31 cellular contexts compared by ENCODE assay signal in genomic region chr20:61757-62156, GRCh38. TPM values are rescaled to one million over a fixed set of nuclear protein-coding genes. Genes with fewer than 3 reads are reported as not detected.
"Had no signal": no experiment of that assay in that cellular context is flagged by ENCODE, and none has a peak within 500 bp of the region (broad histone marks: within the 10 kb centered on the region; RNA-seq: fewer than 3 reads in every experiment).

No MANE protein-coding gene starts in this region.

- ATAC-seq: activated T-helper 17 cell treated with anti-CD3 and anti-CD28 coated beads, Interleukin-2, amount 50 U/mL, for 72 hours; Panc1; SK-N-SH treated with all-trans-retinoic acid at 6 μM for 48 hours; T-helper 17 cell had no signal

- H3K27ac Mint-ChIP-seq: activated B cell treated with CpG ODN at 0.5 μM for 24 hours; activated CD4-positive, alpha-beta memory T cell treated with anti-CD3 and anti-CD28 coated beads for 36 hours; activated CD4-positive, alpha-beta T cell treated with anti-CD3 and anti-CD28 coated beads, Interleukin-2, amount 10 ng/mL, durations not matched to agents 7 days and 5 days; activated naive CD4-positive, alpha-beta T cell treated with anti-CD3 and anti-CD28 coated beads for 36 hours; activated naive CD8-positive, alpha-beta T cell; activated T-helper 17 cell treated with anti-CD3 and anti-CD28 coated beads, Interleukin-2, amount 50 U/mL, for 72 hours; T-helper 17 cell had no signal

- H3K9me3 ChIP-seq: breast epithelium had no signal

- H3K4me3 ChIP-seq: breast epithelium, SJSA1 had no signal

- H3K4me1 ChIP-seq: breast epithelium had no signal

- H3K27ac ChIP-seq: breast epithelium, SJSA1 had no signal

- H3K9me3 Mint-ChIP-seq: activated B cell treated with CpG ODN at 0.5 μM for 24 hours; activated CD4-positive, alpha-beta memory T cell treated with anti-CD3 and anti-CD28 coated beads for 36 hours; activated CD4-positive, alpha-beta T cell treated with anti-CD3 and anti-CD28 coated beads, Interleukin-2, amount 10 ng/mL, durations not matched to agents 7 days and 5 days; activated naive CD4-positive, alpha-beta T cell treated with anti-CD3 and anti-CD28 coated beads for 36 hours; activated T-helper 17 cell treated with anti-CD3 and anti-CD28 coated beads, Interleukin-2, amount 50 U/mL, for 72 hours had no signal

- H3K4me1 Mint-ChIP-seq: activated B cell treated with CpG ODN at 0.5 μM for 24 hours; activated CD4-positive, alpha-beta T cell treated with anti-CD3 and anti-CD28 coated beads, Interleukin-2, amount 10 ng/mL, durations not matched to agents 7 days and 5 days; activated T-helper 17 cell treated with anti-CD3 and anti-CD28 coated beads, Interleukin-2, amount 50 U/mL, for 72 hours; T-helper 17 cell had no signal

- H3K27me3 ChIP-seq: SJSA1 had no signal

- H3K4me3 Mint-ChIP-seq: activated B cell treated with CpG ODN at 0.5 μM for 24 hours; activated CD4-positive, alpha-beta memory T cell treated with anti-CD3 and anti-CD28 coated beads for 36 hours; activated CD4-positive, alpha-beta T cell treated with anti-CD3 and anti-CD28 coated beads, Interleukin-2, amount 10 ng/mL, durations not matched to agents 7 days and 5 days; activated naive CD4-positive, alpha-beta T cell treated with anti-CD3 and anti-CD28 coated beads for 36 hours; activated naive CD8-positive, alpha-beta T cell; activated T-helper 17 cell treated with anti-CD3 and anti-CD28 coated beads, Interleukin-2, amount 50 U/mL, for 72 hours; T-helper 17 cell had no signal

- H3K27me3 Mint-ChIP-seq: activated B cell treated with CpG ODN at 0.5 μM for 24 hours; activated CD4-positive, alpha-beta memory T cell treated with anti-CD3 and anti-CD28 coated beads for 36 hours; activated CD4-positive, alpha-beta T cell treated with anti-CD3 and anti-CD28 coated beads, Interleukin-2, amount 10 ng/mL, durations not matched to agents 7 days and 5 days; activated naive CD8-positive, alpha-beta T cell; activated T-helper 17 cell treated with anti-CD3 and anti-CD28 coated beads, Interleukin-2, amount 50 U/mL, for 72 hours; T-helper 17 cell had no signal

- DNase-seq: activated B cell treated with CpG ODN at 0.5 μM for 24 hours; activated CD4-positive, alpha-beta memory T cell treated with anti-CD3 and anti-CD28 coated beads for 36 hours; activated CD4-positive, alpha-beta T cell treated with anti-CD3 and anti-CD28 coated beads, Interleukin-2, amount 10 ng/mL, durations not matched to agents 7 days and 5 days; activated CD8-positive, alpha-beta memory T cell treated with anti-CD3 and anti-CD28 coated beads for 24 hours; activated gamma-delta T cell; activated naive CD4-positive, alpha-beta T cell treated with anti-CD3 and anti-CD28 coated beads for 36 hours; activated T-cell treated with anti-CD3 and anti-CD28 coated beads, Interleukin-2, amount 50 U/mL, for 48 hours; caudate nucleus; Kasumi-1; KBM-7; NCI-H1048; NCI-H1417; NCI-H1694; NCI-H2029; NCI-H2107; NCI-H2171 treated with DMSO at 0.1 percent for 48 hours; NCI-H226; NCI-H510A; NCI-H526 treated with DMSO at 0.1 percent for 48 hours; NCI-H82; OCI-M1; SHP77; T-helper 17 cell; T-helper 9 cell had no signal

- H3K36me3 Mint-ChIP-seq: activated CD4-positive, alpha-beta memory T cell treated with anti-CD3 and anti-CD28 coated beads for 36 hours; activated naive CD8-positive, alpha-beta T cell had no signal

- H3K36me3 ChIP-seq: breast epithelium, SJSA1 had no signal

RNA-seq across cellular contexts. Expression of gene DEFB125, which starts 25.7 kb away (rescaled TPM):
- total RNA-seq: activated B cell treated with CpG ODN at 0.5 μM for 24 hours; activated CD4-positive, alpha-beta memory T cell treated with anti-CD3 and anti-CD28 coated beads for 36 hours; activated CD4-positive, alpha-beta T cell treated with anti-CD3 and anti-CD28 coated beads, Interleukin-2, amount 10 ng/mL, durations not matched to agents 7 days and 5 days; activated naive CD4-positive, alpha-beta T cell treated with anti-CD3 and anti-CD28 coated beads for 36 hours; activated T-helper 17 cell treated with anti-CD3 and anti-CD28 coated beads, Interleukin-2, amount 50 U/mL, for 72 hours; breast epithelium; cerebellum; SJSA1; T-helper 17 cell had no signal
